Comparison of ENCODE assay signal across 18 cellular contexts in the genomic region with DNA sequence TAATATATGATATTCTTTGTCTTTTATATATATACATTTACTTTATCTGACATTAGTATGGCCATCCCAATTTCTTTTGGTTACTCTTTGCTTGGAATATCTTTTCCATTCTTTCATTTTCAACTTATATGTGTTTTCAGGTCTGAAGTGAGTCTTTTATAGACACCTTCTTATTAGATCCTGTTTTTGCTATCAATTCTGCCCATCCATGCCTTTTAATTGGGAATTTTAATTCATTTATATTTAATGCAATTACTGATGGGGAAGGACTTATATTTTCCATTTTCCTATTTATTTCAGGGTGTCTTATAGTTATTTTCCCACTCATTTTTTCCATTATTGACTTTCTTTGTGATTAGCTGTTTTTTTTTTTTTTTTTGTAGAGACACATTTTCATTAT. TPM values are rescaled to one million over a fixed set of nuclear protein-coding genes. Genes with fewer than 3 reads are reported as not detected.
DNase-seq lines count a peak whose midpoint lies in the region; ATAC-seq and TF ChIP-seq lines count a peak whose summit lies in the region.
"Had no signal": no experiment of that assay in that cellular context is flagged by ENCODE, and none has a peak within 500 bp of the region (broad histone marks: within the 10 kb centered on the region; RNA-seq: fewer than 3 reads in every experiment).

No MANE protein-coding gene starts in this region.

- H3K4me3 ChIP-seq in HCT116 (replicated peaks in 1 of 2; ENCODE audit: low read depth in 1 of 2, low read length in 2 of 2) (no peak overlapping the region), adipocyte (ENCODE audit: low read length) (peak overlapping the region; percentile 33)
- H3K4me3 ChIP-seq: A549; BLaER1 treated with 17β-estradiol and CSF1 and Interleukin-3, amounts not matched to agents 10 nM and 100 nM had no signal

- ATAC-seq in HCT116 (no peak), GM19324 (IDR thresholded peaks at IDR 0.05; ENCODE audit: low FRiP score, unreplicated experiment) (no peak)
- no peak for ATAC-seq in central memory CD8-positive, alpha-beta T cell (replicated peaks; ENCODE audit: extremely low read depth, poor library complexity, severe bottlenecking)
- ATAC-seq: A549; CD8-positive, alpha-beta T cell had no signal

- H3K27me3 ChIP-seq in HCT116 (ENCODE audit: insufficient read depth, low read length): no peaks in the 10 kb centered on the region
- no peaks in the 10 kb centered on the region for H3K27me3 ChIP-seq in adipocyte (replicated peaks; ENCODE audit: control insufficient read depth, insufficient read depth, low read length)
- H3K27me3 ChIP-seq: BLaER1 treated with 17β-estradiol and CSF1 and Interleukin-3, amounts not matched to agents 10 nM and 100 nM had no signal

- POLR2A ChIA-PET in HCT116 (lab: Charles Lee): no interaction called here

- peak overlapping the region; percentile 40 for H3K4me3 Mint-ChIP-seq in central memory CD8-positive, alpha-beta T cell
- H3K4me3 Mint-ChIP-seq: B cell; CD4-positive, alpha-beta T cell; CD8-positive, alpha-beta T cell had no signal

- CTCF ChIA-PET in HCT116 (lab: Charles Lee): interaction anchor here (0.5 kb wide), 1 partner anchor 106 kb away, joined by 3 read pairs; no protein-coding TSS in a partner anchor

- H3K27me3 Mint-ChIP-seq in central memory CD8-positive, alpha-beta T cell: no peaks in the 10 kb centered on the region

- no peaks in the 10 kb centered on the region for H3K79me2 ChIP-seq in HCT116 (ENCODE audit: insufficient read depth, low read length)

- H3K9me3 Mint-ChIP-seq in central memory CD8-positive, alpha-beta T cell: peaks cover 8% of the 10 kb centered on the region

- intact Hi-C loops in HCT116 (cut with micrococcal nuclease): no loop called here

- no TSS peak for BruUV-seq in HCT116 (replicated peaks; lab: Mats Ljungman, UMichigan)

- no peak overlapping the region for H2AFZ ChIP-seq in HCT116 (ENCODE audit: low read depth, low read length, poor library complexity, severe bottlenecking)

- no peak overlapping the region for H3K4me2 ChIP-seq in HCT116 (ENCODE audit: low read length)
- H3K4me2 ChIP-seq: A549; BLaER1 treated with 17β-estradiol and CSF1 and Interleukin-3, amounts not matched to agents 10 nM and 100 nM had no signal

- H3K4me1 ChIP-seq in HCT116 (ENCODE audit: control insufficient read depth in 1 of 2, insufficient read depth in 2 of 2, low read length in 2 of 2) (no peaks in the 10 kb centered on the region), adipocyte (ENCODE audit: control insufficient read depth, insufficient read depth, low read length) (no peaks in the 10 kb centered on the region)
- H3K4me1 ChIP-seq: A549, Caco-2 had no signal

- RAD21 ChIA-PET in HCT116 (lab: Charles Lee; ENCODE audit: low non-redundant PET in 1 of 2, low total read pairs in 2 of 2, uncharacterized antibody in 2 of 2, unreplicated experiment in 2 of 2): no interaction called here

- no peak overlapping the region for H3K9ac ChIP-seq in HCT116 (ENCODE audit: low read length)
- H3K9ac ChIP-seq in adipocyte (ENCODE audit: low read length): no peak overlapping the region
- H3K9ac ChIP-seq: BLaER1 treated with 17β-estradiol and CSF1 and Interleukin-3, amounts not matched to agents 10 nM and 100 nM had no signal

- no peaks in the 10 kb centered on the region for H4K20me1 ChIP-seq in HCT116 (ENCODE audit: insufficient read depth)
- H4K20me1 ChIP-seq: BLaER1 treated with 17β-estradiol and CSF1 and Interleukin-3, amounts not matched to agents 10 nM and 100 nM had no signal

- no peak overlapping the region for H3K27ac ChIP-seq in HCT116 (ENCODE audit: low read depth, low read length)
- H3K27ac ChIP-seq: 22Rv1; A549; BLaER1 treated with 17β-estradiol and CSF1 and Interleukin-3, amounts not matched to agents 10 nM and 100 nM; C4-2B had no signal

- no peak overlapping the region for H3K27ac Mint-ChIP-seq in central memory CD8-positive, alpha-beta T cell (ENCODE audit: low read depth)
- H3K27ac Mint-ChIP-seq: B cell; CD4-positive, alpha-beta T cell; CD8-positive, alpha-beta T cell had no signal

- H3K9me2 ChIP-seq in HCT116 (ENCODE audit: insufficient read depth): peaks cover 4% of the 10 kb centered on the region; the same call in 1 of the 2 replicates

- H3K9me3 ChIP-seq in HCT116 (ENCODE audit: control insufficient read depth in 1 of 2, insufficient read depth in 1 of 2, low read depth in 1 of 2, low read length in 2 of 2) (peaks cover 0 to 3% of the 10 kb centered on the region in 2 experiments; a peak in 2 of 4 replicates), adipocyte (ENCODE audit: control insufficient read depth, low read length) (peaks cover 16% of the 10 kb centered on the region)

- H3K36me3 Mint-ChIP-seq in central memory CD8-positive, alpha-beta T cell (ENCODE audit: insufficient read depth): peaks cover 2% of the 10 kb centered on the region

- no peaks in the 10 kb centered on the region for H3K36me3 ChIP-seq in HCT116 (ENCODE audit: control insufficient read depth in 1 of 2, insufficient read depth in 2 of 2, low read length in 2 of 2)
- H3K36me3 ChIP-seq in adipocyte (ENCODE audit: control insufficient read depth, insufficient read depth, low read length, severe bottlenecking): no peaks in the 10 kb centered on the region
- H3K36me3 ChIP-seq: BLaER1 treated with 17β-estradiol and CSF1 and Interleukin-3, amounts not matched to agents 10 nM and 100 nM had no signal

- no peaks in the 10 kb centered on the region for H3K4me1 Mint-ChIP-seq in central memory CD8-positive, alpha-beta T cell

- DNase-seq in HCT116 (ENCODE audit: low read depth, low spot score) (no peak), adipocyte (ENCODE audit: low read depth) (no peak), KG1 (lab: John Stamatoyannopoulos, UW) (no peak)
- no peak for DNase-seq in central memory CD8-positive, alpha-beta T cell (ENCODE audit: low spot score in 2 of 2)
- DNase-seq: AML-193; Caco-2; Calu3; CD4-positive, alpha-beta T cell; CD8-positive, alpha-beta T cell; DMS79 treated with DMSO at 0.1 percent for 48 hours; GF-D8 had no signal

- no peak for TF ChIP-seq RAD21 in HCT116 (IDR thresholded peaks at IDR 0.05; ENCODE audit: low read depth)

- TF ChIP-seq POLR2A in HCT116 (IDR thresholded peaks at IDR 0.05; ENCODE audit: borderline replicate concordance, extremely low read depth, insufficient read depth, insufficient read length): no peak

- TF ChIP-seq CTCF in HCT116 (IDR thresholded peaks at IDR 0.05 in 2 of 3, conservative IDR thresholded peaks at IDR 0.05 in 1 of 3; ENCODE audit: borderline replicate concordance in 1 of 3, insufficient read depth in 1 of 3, low read depth in 2 of 3, low read length in 2 of 3): no peak

TF ChIP-seq in HCT116, 20 proteins besides CTCF, POLR2A, EP300 and RAD21:
- TF ChIP-seq CBX3 (IDR thresholded peaks at IDR 0.05; ENCODE audit: low read depth) (peak; percentile 51; the same call in 1 of the 2 replicates), JUND (IDR thresholded peaks at IDR 0.05) (no peak), TCF7L2 (IDR thresholded peaks at IDR 0.05; ENCODE audit: borderline replicate concordance, extremely low read depth, insufficient read depth, insufficient read length) (no peak)
- TF ChIP-seq, protein P1, sequence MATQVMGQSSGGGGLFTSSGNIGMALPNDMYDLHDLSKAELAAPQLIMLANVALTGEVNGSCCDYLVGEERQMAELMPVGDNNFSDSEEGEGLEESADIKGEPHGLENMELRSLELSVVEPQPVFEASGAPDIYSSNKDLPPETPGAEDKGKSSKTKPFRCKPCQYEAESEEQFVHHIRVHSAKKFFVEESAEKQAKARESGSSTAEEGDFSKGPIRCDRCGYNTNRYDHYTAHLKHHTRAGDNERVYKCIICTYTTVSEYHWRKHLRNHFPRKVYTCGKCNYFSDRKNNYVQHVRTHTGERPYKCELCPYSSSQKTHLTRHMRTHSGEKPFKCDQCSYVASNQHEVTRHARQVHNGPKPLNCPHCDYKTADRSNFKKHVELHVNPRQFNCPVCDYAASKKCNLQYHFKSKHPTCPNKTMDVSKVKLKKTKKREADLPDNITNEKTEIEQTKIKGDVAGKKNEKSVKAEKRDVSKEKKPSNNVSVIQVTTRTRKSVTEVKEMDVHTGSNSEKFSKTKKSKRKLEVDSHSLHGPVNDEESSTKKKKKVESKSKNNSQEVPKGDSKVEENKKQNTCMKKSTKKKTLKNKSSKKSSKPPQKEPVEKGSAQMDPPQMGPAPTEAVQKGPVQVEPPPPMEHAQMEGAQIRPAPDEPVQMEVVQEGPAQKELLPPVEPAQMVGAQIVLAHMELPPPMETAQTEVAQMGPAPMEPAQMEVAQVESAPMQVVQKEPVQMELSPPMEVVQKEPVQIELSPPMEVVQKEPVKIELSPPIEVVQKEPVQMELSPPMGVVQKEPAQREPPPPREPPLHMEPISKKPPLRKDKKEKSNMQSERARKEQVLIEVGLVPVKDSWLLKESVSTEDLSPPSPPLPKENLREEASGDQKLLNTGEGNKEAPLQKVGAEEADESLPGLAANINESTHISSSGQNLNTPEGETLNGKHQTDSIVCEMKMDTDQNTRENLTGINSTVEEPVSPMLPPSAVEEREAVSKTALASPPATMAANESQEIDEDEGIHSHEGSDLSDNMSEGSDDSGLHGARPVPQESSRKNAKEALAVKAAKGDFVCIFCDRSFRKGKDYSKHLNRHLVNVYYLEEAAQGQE (IDR thresholded peaks at IDR 0.05; ENCODE audit: low read depth): no peak

RNA-seq across cellular contexts. Expression of a gene that starts 43.4 kb away (rescaled TPM):
- 35.5 TPM for total RNA-seq in HCT116 (2021; ENCODE audit: unreplicated experiment)
- polyA plus RNA-seq in HCT116 (2012): 34.9 and 47.2 TPM in 2 replicates

RNA-seq across cellular contexts. Expression of a gene that starts 51.6 kb away (rescaled TPM):
- total RNA-seq in HCT116 (2021; ENCODE audit: unreplicated experiment): 0.27 TPM
- polyA plus RNA-seq in HCT116 (2012): 0.02 and 0.05 TPM in 2 replicates
- total RNA-seq: A172 had no signal
